Comparison of ENCODE assay signal across 9 cellular contexts in genomic region chr1:164561007-164561406, GRCh38. TPM values are rescaled to one million over a fixed set of nuclear protein-coding genes. Genes with fewer than 3 reads are reported as not detected.
DNase-seq lines count a peak whose midpoint lies in the region; ATAC-seq and TF ChIP-seq lines count a peak whose summit lies in the region.
"Had no signal": no experiment of that assay in that cellular context is flagged by ENCODE, and none has a peak within 500 bp of the region (broad histone marks: within the 10 kb centered on the region; RNA-seq: fewer than 3 reads in every experiment).

No MANE protein-coding gene starts in this region.

- peaks cover 0 to 15% (median 0%) of the 10 kb centered on the region in 7 donors for H3K27me3 ChIP-seq in heart right ventricle
- no peaks in the 10 kb centered on the region for H3K27me3 ChIP-seq in mucosa of stomach (ENCODE audit: control insufficient read depth, insufficient read depth, low read length)
- no peaks in the 10 kb centered on the region for H3K27me3 ChIP-seq in uterus

- intact Hi-C loops in heart right ventricle (cut with DNase I) (loop anchor here in 8 of 10 donors (5.0 to 10.0 kb wide), 8 partner anchors 41 to 226 kb away; no protein-coding TSS in a partner anchor), Right ventricle myocardium superior (cut with DNase I) (loop anchor here (5.0 to 10.0 kb wide), 2 partner anchors 54 to 226 kb away; no protein-coding TSS in a partner anchor), uterus (cut with DNase I; ENCODE audit: low total_unique reads) (loop anchor here (10.0 kb wide), 1 partner anchor 54 kb away; no protein-coding TSS in a partner anchor)

- H3K27ac ChIP-seq in heart right ventricle (peak overlapping the region; percentile 6 to 91 (median 84)), uterus (peak overlapping the region; percentile 92 to 97)

- H3K9me3 ChIP-seq in heart right ventricle (no peaks in the 10 kb centered on the region), mucosa of stomach (ENCODE audit: control insufficient read depth, low read length) (no peaks in the 10 kb centered on the region), uterus (no peaks in the 10 kb centered on the region)

- TF ChIP-seq POLR2A in uterus (IDR thresholded peaks at IDR 0.05): no peak

- H3K36me3 ChIP-seq in heart right ventricle: no peaks in the 10 kb centered on the region
- H3K36me3 ChIP-seq in mucosa of stomach (ENCODE audit: control insufficient read depth, insufficient read depth, low read length): no peaks in the 10 kb centered on the region
- H3K36me3 ChIP-seq in uterus: no peaks in the 10 kb centered on the region

- H3K4me1 ChIP-seq in heart right ventricle (peaks cover under 1 to 32% (median 16%) of the 10 kb centered on the region in 9 donors), mucosa of stomach (ENCODE audit: control insufficient read depth, insufficient read depth, low read length) (peaks cover 6% of the 10 kb centered on the region), uterus (no peaks in the 10 kb centered on the region)

- ATAC-seq in heart right ventricle (no peak), Right ventricle myocardium superior (ENCODE audit: poor library complexity) (no peak), GM18861 (IDR thresholded peaks at IDR 0.05; ENCODE audit: unreplicated experiment) (no peak), HG03571 (IDR thresholded peaks at IDR 0.05; ENCODE audit: unreplicated experiment) (no peak)

- TF ChIP-seq CTCF in heart right ventricle (IDR thresholded peaks at IDR 0.05): no peak
- no peak for TF ChIP-seq CTCF in uterus (IDR thresholded peaks at IDR 0.05)

- WGBS in heart right ventricle, 2 donors: 1 to 4% methylated on average over 7 of the region's 7 CpGs

- H3K4me3 ChIP-seq in heart right ventricle (peak overlapping the region; percentile 55 to 79 (median 73)), mucosa of stomach (ENCODE audit: low read length) (peak overlapping the region; percentile 51), uterus (peak overlapping the region; percentile 82 to 88)

- H3K9ac ChIP-seq in mucosa of stomach (ENCODE audit: low read length): peak overlapping the region; percentile 74

- DNase-seq in heart right ventricle: no peak
- DNase-seq in Right ventricle myocardium superior: no peak
- DNase-seq in dermis blood vessel endothelial cell: peak; percentile 2
- DNase-seq in uterus: no peak
- DNase-seq in SKM-1 treated with dmso at 0.1 percent for 144 hours (lab: John Stamatoyannopoulos, UW; ENCODE audit: unreplicated experiment): no peak
- DNase-seq: NCI-H2029 treated with DMSO at 0.1 percent for 48 hours had no signal

RNA-seq across cellular contexts. Expression of gene PBX1, which starts 2.0 kb away (rescaled TPM):
- total RNA-seq in heart right ventricle (10 to 100 TPM; 53.3 to 91.8 (median 64.4) TPM), Right ventricle myocardium superior (69.1 TPM), dermis blood vessel endothelial cell (8.9 and 12.4 TPM in 2 replicates), uterus (100 to 1,000 TPM; 122 to 831 (median 207) TPM)
- 10 to 100 TPM; 13.3 to 17.6 TPM for polyA plus RNA-seq in heart right ventricle
